In the genomic region with DNA sequence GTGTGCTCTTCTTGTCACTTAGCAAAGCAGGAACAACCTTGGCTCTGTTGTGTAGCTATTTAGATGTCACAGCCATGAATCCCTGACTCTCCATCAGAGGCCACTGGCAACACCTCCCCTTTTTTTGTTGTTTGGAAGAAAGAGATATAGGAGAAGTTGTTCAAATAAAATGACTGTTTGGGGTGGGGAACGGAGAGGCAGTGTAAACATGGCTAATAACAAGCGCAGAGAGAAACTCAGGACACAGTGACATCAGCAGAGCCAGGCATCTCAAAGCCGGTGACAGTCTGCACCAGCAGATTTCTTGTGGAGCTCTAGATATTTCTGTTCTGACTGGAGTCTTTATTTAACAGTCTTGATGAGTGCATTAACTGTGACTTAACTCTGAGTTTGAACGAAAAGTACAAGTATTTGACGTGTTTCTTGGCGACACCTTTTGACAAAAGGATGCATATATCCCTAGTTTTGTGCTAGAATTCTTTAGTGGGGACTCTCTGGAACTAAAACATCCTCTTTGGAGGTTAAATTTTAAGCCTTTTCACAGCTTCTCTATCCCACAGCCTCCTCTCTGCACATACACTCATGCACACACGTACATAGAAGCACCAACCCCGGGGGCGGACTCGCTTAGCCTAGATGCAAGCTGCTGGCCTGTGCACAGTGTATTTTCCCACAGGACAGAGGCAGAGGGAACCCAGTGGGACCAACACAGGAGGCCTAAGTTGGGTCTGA, we compare ENCODE assay signal across 1 cellular context.
TF ChIP-seq lines count a peak whose summit lies in the region.

No MANE protein-coding gene starts in this region.

TF ChIP-seq in HepG2, 621 proteins besides CTCF, POLR2A, EP300 and RAD21 (continued from another document and continues in another):
- TF ChIP-seq DNMT1 (CRISPR knock-in tag; IDR thresholded peaks at IDR 0.05): no peak
- TF ChIP-seq NCOR1 (IDR thresholded peaks at IDR 0.05; ENCODE audit: borderline replicate concordance, low read length): no peak
- TF ChIP-seq, protein P1, sequence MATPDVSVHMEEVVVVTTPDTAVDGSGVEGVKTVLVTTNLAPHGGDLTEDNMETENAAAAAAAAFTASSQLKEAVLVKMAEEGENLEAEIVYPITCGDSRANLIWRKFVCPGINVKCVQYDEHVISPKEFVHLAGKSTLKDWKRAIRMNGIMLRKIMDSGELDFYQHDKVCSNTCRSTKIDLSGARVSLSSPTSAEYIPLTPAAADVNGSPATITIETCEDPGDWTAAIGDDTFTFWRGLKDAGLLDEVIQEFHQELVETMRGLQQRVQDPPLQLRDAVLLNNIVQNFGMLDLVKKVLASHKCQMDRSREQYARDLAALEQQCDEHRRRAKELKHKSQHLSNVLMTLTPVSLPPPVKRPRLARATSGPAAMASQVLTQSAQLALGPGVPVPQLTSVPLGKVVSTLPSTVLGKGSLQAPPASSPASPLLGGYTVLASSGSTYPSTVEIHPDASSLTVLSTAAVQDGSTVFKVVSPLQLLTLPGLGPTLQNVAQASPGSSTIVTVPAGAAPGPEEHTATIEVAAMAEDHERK (CRISPR knock-in tag; IDR thresholded peaks at IDR 0.05; ENCODE audit: low read depth): no peak
- TF ChIP-seq SCMH1 (CRISPR knock-in tag; IDR thresholded peaks at IDR 0.05; ENCODE audit: borderline replicate concordance): no peak
- TF ChIP-seq ZNF329 (CRISPR knock-in tag; IDR thresholded peaks at IDR 0.05; ENCODE audit: low read depth): no peak
- no peak; the same call in 1 of the 2 replicates for TF ChIP-seq CCDC6 (CRISPR knock-in tag; IDR thresholded peaks at IDR 0.05)
- no peak for TF ChIP-seq ZNF563 (CRISPR knock-in tag; IDR thresholded peaks at IDR 0.05)
- no peak for TF ChIP-seq ZNF605 (CRISPR knock-in tag; IDR thresholded peaks at IDR 0.05)
- TF ChIP-seq, protein P2, sequence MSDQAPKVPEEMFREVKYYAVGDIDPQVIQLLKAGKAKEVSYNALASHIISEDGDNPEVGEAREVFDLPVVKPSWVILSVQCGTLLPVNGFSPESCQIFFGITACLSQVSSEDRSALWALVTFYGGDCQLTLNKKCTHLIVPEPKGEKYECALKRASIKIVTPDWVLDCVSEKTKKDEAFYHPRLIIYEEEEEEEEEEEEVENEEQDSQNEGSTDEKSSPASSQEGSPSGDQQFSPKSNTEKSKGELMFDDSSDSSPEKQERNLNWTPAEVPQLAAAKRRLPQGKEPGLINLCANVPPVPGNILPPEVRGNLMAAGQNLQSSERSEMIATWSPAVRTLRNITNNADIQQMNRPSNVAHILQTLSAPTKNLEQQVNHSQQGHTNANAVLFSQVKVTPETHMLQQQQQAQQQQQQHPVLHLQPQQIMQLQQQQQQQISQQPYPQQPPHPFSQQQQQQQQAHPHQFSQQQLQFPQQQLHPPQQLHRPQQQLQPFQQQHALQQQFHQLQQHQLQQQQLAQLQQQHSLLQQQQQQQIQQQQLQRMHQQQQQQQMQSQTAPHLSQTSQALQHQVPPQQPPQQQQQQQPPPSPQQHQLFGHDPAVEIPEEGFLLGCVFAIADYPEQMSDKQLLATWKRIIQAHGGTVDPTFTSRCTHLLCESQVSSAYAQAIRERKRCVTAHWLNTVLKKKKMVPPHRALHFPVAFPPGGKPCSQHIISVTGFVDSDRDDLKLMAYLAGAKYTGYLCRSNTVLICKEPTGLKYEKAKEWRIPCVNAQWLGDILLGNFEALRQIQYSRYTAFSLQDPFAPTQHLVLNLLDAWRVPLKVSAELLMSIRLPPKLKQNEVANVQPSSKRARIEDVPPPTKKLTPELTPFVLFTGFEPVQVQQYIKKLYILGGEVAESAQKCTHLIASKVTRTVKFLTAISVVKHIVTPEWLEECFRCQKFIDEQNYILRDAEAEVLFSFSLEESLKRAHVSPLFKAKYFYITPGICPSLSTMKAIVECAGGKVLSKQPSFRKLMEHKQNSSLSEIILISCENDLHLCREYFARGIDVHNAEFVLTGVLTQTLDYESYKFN (CRISPR knock-in tag; conservative IDR thresholded peaks at IDR 0.05): 0 out of 2 replicates have a peak, but pooled peaks have one; percentile 37
- no peak for TF ChIP-seq MAFG (CRISPR knock-in tag; IDR thresholded peaks at IDR 0.05)
- no peak for TF ChIP-seq RELA (CRISPR knock-in tag; IDR thresholded peaks at IDR 0.05)
- no peak for TF ChIP-seq NONO (IDR thresholded peaks at IDR 0.05)
- no peak; the same call in 1 of the 2 replicates for TF ChIP-seq NONO (CRISPR knock-in tag; conservative IDR thresholded peaks at IDR 0.05)
- no peak for TF ChIP-seq ZFP36 (IDR thresholded peaks at IDR 0.05; ENCODE audit: borderline replicate concordance, low read depth, low read length, partially characterized antibody)
- no peak for TF ChIP-seq ARNT2 (CRISPR knock-in tag; IDR thresholded peaks at IDR 0.05; ENCODE audit: low read depth)
- TF ChIP-seq IKZF1 (IDR thresholded peaks at IDR 0.05): no peak
- TF ChIP-seq CENPX (CRISPR knock-in tag; IDR thresholded peaks at IDR 0.05): no peak
- TF ChIP-seq ZFX (CRISPR knock-in tag; IDR thresholded peaks at IDR 0.05; ENCODE audit: low read depth): no peak
- no peak for TF ChIP-seq CEBPB (IDR thresholded peaks at IDR 0.05; ENCODE audit: borderline replicate concordance, low read depth, low read length)
- TF ChIP-seq ZNF772 (CRISPR knock-in tag; IDR thresholded peaks at IDR 0.05): no peak
- no peak for TF ChIP-seq ZNF678 (CRISPR knock-in tag; IDR thresholded peaks at IDR 0.05)
- TF ChIP-seq, protein P3, sequence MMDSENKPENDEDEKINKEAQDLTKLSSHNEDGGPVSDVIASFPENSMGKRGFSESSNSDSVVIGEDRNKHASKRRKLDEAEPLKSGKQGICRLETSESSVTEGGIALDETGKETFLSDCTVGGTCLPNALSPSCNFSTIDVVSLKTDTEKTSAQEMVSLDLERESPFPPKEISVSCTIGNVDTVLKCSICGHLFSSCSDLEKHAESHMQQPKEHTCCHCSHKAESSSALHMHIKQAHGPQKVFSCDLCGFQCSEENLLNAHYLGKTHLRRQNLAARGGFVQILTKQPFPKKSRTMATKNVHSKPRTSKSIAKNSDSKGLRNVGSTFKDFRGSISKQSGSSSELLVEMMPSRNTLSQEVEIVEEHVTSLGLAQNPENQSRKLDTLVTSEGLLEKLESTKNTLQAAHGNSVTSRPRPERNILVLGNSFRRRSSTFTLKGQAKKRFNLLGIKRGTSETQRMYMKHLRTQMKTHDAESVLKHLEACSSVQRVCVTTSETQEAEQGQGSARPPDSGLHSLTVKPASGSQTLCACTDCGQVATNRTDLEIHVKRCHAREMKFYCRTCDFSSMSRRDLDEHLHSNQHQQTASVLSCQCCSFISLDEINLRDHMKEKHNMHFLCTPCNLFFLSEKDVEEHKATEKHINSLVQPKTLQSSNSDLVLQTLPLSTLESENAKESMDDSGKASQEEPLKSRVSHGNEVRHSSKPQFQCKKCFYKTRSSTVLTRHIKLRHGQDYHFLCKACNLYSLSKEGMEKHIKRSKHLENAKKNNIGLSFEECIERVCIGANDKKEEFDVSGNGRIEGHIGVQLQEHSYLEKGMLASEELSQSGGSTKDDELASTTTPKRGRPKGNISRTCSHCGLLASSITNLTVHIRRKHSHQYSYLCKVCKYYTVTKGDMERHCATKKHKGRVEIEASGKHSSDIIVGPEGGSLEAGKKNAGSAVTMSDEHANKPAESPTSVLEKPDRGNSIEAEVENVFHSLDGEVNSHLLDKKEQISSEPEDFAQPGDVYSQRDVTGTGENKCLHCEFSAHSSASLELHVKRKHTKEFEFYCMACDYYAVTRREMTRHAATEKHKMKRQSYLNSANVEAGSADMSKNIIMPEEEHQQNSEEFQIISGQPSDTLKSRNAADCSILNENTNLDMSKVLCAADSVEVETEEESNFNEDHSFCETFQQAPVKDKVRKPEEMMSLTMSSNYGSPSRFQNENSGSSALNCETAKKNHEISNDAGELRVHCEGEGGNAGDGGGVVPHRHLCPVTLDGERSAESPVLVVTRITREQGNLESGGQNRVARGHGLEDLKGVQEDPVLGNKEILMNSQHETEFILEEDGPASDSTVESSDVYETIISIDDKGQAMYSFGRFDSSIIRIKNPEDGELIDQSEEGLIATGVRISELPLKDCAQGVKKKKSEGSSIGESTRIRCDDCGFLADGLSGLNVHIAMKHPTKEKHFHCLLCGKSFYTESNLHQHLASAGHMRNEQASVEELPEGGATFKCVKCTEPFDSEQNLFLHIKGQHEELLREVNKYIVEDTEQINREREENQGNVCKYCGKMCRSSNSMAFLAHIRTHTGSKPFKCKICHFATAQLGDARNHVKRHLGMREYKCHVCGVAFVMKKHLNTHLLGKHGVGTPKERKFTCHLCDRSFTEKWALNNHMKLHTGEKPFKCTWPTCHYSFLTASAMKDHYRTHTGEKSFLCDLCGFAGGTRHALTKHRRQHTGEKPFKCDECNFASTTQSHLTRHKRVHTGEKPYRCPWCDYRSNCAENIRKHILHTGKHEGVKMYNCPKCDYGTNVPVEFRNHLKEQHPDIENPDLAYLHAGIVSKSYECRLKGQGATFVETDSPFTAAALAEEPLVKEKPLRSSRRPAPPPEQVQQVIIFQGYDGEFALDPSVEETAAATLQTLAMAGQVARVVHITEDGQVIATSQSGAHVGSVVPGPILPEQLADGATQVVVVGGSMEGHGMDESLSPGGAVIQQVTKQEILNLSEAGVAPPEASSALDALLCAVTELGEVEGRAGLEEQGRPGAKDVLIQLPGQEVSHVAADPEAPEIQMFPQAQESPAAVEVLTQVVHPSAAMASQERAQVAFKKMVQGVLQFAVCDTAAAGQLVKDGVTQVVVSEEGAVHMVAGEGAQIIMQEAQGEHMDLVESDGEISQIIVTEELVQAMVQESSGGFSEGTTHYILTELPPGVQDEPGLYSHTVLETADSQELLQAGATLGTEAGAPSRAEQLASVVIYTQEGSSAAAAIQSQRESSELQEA (CRISPR knock-in tag; IDR thresholded peaks at IDR 0.05; ENCODE audit: not compliant biosample characterization): no peak
- no peak for TF ChIP-seq HCFC1 (IDR thresholded peaks at IDR 0.05; ENCODE audit: low read depth, low read length)
- TF ChIP-seq ZFY (CRISPR knock-in tag; IDR thresholded peaks at IDR 0.05): 0 out of 2 replicates have a peak, but pooled peaks have one; percentile 9
- TF ChIP-seq PITX1 (CRISPR knock-in tag; IDR thresholded peaks at IDR 0.05): no peak
- TF ChIP-seq, protein P4, sequence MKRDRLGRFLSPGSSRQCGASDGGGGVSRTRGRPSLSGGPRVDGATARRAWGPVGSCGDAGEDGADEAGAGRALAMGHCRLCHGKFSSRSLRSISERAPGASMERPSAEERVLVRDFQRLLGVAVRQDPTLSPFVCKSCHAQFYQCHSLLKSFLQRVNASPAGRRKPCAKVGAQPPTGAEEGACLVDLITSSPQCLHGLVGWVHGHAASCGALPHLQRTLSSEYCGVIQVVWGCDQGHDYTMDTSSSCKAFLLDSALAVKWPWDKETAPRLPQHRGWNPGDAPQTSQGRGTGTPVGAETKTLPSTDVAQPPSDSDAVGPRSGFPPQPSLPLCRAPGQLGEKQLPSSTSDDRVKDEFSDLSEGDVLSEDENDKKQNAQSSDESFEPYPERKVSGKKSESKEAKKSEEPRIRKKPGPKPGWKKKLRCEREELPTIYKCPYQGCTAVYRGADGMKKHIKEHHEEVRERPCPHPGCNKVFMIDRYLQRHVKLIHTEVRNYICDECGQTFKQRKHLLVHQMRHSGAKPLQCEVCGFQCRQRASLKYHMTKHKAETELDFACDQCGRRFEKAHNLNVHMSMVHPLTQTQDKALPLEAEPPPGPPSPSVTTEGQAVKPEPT (CRISPR knock-in tag; IDR thresholded peaks at IDR 0.05; ENCODE audit: low read depth): no peak
- TF ChIP-seq TAF1 (CRISPR knock-in tag; IDR thresholded peaks at IDR 0.05): no peak
- no peak for TF ChIP-seq ZIK1 (CRISPR knock-in tag; IDR thresholded peaks at IDR 0.05; ENCODE audit: borderline replicate concordance, low read depth)
- no peak for TF ChIP-seq ZNF281 (CRISPR knock-in tag; IDR thresholded peaks at IDR 0.05; ENCODE audit: borderline replicate concordance)
- TF ChIP-seq SRSF1 (optimal IDR thresholded peaks at IDR 0.05; ENCODE audit: low read depth, low read length): no peak
- no peak for TF ChIP-seq SRF (IDR thresholded peaks at IDR 0.05; ENCODE audit: low read depth, low read length)
- no peak for TF ChIP-seq CHD2 (IDR thresholded peaks at IDR 0.05; ENCODE audit: low read depth, low read length)
- peak; percentile 71; the same call in 1 of the 2 replicates for TF ChIP-seq ZC3H4 (CRISPR knock-in tag; IDR thresholded peaks at IDR 0.05; ENCODE audit: borderline replicate concordance)
- TF ChIP-seq ZNF121 (CRISPR knock-in tag; IDR thresholded peaks at IDR 0.05): no peak
- TF ChIP-seq, protein P5, sequence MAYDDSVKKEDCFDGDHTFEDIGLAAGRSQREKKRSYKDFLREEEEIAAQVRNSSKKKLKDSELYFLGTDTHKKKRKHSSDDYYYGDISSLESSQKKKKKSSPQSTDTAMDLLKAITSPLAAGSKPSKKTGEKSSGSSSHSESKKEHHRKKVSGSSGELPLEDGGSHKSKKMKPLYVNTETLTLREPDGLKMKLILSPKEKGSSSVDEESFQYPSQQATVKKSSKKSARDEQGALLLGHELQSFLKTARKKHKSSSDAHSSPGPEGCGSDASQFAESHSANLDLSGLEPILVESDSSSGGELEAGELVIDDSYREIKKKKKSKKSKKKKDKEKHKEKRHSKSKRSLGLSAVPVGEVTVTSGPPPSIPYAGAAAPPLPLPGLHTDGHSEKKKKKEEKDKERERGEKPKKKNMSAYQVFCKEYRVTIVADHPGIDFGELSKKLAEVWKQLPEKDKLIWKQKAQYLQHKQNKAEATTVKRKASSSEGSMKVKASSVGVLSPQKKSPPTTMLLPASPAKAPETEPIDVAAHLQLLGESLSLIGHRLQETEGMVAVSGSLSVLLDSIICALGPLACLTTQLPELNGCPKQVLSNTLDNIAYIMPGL (CRISPR knock-in tag; IDR thresholded peaks at IDR 0.05; ENCODE audit: borderline replicate concordance in 1 of 2, low read depth in 1 of 2): no peak
- TF ChIP-seq NFRKB (IDR thresholded peaks at IDR 0.05): no peak
- no peak for TF ChIP-seq FOSL1 (CRISPR knock-in tag; IDR thresholded peaks at IDR 0.05; ENCODE audit: borderline replicate concordance)
- no peak for TF ChIP-seq MED13 (CRISPR knock-in tag; IDR thresholded peaks at IDR 0.05)
- TF ChIP-seq ZNF878 (CRISPR knock-in tag; IDR thresholded peaks at IDR 0.05): no peak
- TF ChIP-seq ZNF564 (CRISPR knock-in tag; IDR thresholded peaks at IDR 0.05): no peak
